17 cellular contexts compared by ENCODE assay signal in the genomic region with DNA sequence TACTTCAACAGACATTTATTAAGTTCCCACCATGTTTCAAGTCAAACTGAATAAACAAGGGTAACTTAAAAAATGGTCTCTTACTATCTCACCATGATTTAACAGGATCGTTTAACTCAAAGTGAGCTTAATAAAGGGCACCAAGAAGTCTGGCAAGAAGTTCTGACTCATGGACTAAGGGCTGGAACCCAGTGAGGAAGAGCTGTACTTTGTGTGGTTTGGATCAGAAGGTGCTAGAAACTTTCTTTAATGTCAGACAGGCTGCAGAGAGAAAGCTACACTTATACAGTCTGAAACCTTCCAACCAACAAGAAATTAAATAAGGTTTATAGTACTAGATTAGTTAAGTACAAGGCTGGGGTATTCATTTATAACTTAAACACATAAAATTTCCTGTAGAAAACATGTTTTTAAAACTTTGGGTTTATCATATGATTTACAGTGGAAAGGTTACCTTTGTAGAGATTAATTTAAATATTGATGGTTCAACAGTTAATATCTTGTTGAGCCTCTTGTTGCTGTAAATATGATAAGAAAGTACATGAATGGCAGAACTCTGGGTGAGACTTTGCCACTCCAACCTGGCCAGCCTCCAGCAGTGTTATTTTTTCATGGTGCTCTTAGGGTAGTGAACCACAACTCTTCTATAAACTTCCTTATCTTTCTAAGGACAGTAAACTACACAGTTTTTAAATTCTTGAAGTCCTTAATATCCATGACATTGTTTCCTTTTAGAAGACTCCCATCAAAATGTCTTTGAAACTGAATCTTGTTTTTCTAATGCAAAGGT.
A peak's percentile ranks its signal among the peaks of the same experiment; 100 is the strongest.
DNase-seq lines count a peak whose midpoint lies in the region; ATAC-seq and TF ChIP-seq lines count a peak whose summit lies in the region.
"Had no signal": no experiment of that assay in that cellular context is flagged by ENCODE, and none has a peak within 500 bp of the region (broad histone marks: within the 10 kb centered on the region; RNA-seq: fewer than 3 reads in every experiment).

No MANE protein-coding gene starts in this region.

- no peaks in the 10 kb centered on the region for H3K79me2 ChIP-seq in GM23248 (ENCODE audit: insufficient read depth)

- no peak overlapping the region; the same call in 1 of the 2 replicates for H3K9ac ChIP-seq in GM23248

- H3K9me3 ChIP-seq in GM23248 (ENCODE audit: low read depth) = no peaks in the 10 kb centered on the region
- H3K9me3 ChIP-seq: stomach had no signal

- TF ChIP-seq CTCF in AG10803 (conservative IDR thresholded peaks at IDR 0.05; ENCODE audit: low read length) = no peak
- no peak for TF ChIP-seq CTCF in GM13976 (IDR thresholded peaks at IDR 0.05; ENCODE audit: borderline replicate concordance, control extremely low read depth, extremely low read depth, insufficient read depth, missing control alignments)

- peak overlapping the region; percentile 76 for H3K27ac ChIP-seq in GM23248
- H3K27ac ChIP-seq: stomach had no signal

- H3K4me1 Mint-ChIP-seq in activated naive CD8-positive, alpha-beta T cell treated with anti-CD3 and anti-CD28 coated beads for 36 hours = peaks cover 62% of the 10 kb centered on the region

- H3F3A ChIP-seq in GM23248 (ENCODE audit: insufficient read depth) = peaks cover 11% of the 10 kb centered on the region; the same call in 1 of the 2 replicates

- H3K36me3 Mint-ChIP-seq in activated naive CD8-positive, alpha-beta T cell treated with anti-CD3 and anti-CD28 coated beads for 36 hours = peaks cover 70% of the 10 kb centered on the region

- no peak overlapping the region for H2AFZ ChIP-seq in GM23248

- DNase-seq in AG10803 (ENCODE audit: low read depth) = peak; percentile 27
- peak; percentile 87 for DNase-seq in GM23248
- no peak for DNase-seq in activated naive CD8-positive, alpha-beta T cell treated with anti-CD3 and anti-CD28 coated beads for 36 hours
- peak; percentile 44 for DNase-seq in mucosa of gallbladder (ENCODE audit: low spot score)
- no peak for DNase-seq in GM13976 (ENCODE audit: low spot score)
- DNase-seq in OCI-M2 (lab: John Stamatoyannopoulos, UW; ENCODE audit: unreplicated experiment) = no peak
- no peak for DNase-seq in DMS 273 treated with DMSO at 0.1 percent for 48 hours (lab: John Stamatoyannopoulos, UW)
- DNase-seq: activated CD4-positive, CD25-positive, alpha-beta regulatory T cell treated with anti-CD3 and anti-CD28 coated beads, Interleukin-2, amount 50 U/mL, for 72 hours; activated gamma-delta T cell treated with Interleukin-2 at 50 U/mL for 16 hours; C1 segment of cervical spinal cord; midbrain; NCI-H1694 treated with DMSO at 0.1 percent for 48 hours; stimulated activated CD4-positive, alpha-beta T cell treated with anti-CD3 and anti-CD28 coated beads, Interleukin-4, amount 100 ng/mL, for 4 hours; stomach had no signal

- no peaks in the 10 kb centered on the region for H3K27me3 ChIP-seq in GM23248 (replicated peaks; ENCODE audit: insufficient read depth)
- H3K27me3 ChIP-seq: stomach had no signal

- H4K20me1 ChIP-seq in GM23248 (ENCODE audit: insufficient read depth) = no peaks in the 10 kb centered on the region

- H3K4me2 ChIP-seq in GM23248 (ENCODE audit: unreplicated experiment) = peak overlapping the region; percentile 22

- H3K9me3 Mint-ChIP-seq in activated naive CD8-positive, alpha-beta T cell treated with anti-CD3 and anti-CD28 coated beads for 36 hours = peaks cover 20% of the 10 kb centered on the region
- H3K9me3 Mint-ChIP-seq: dendritic cell treated with granulocyte-macrophage colony-stimulating factor and Interleukin-4, amounts not matched to agents 40 ng/mL and 50 ng/mL, for 4 days had no signal

- no peaks in the 10 kb centered on the region for H3K27me3 Mint-ChIP-seq in activated naive CD8-positive, alpha-beta T cell treated with anti-CD3 and anti-CD28 coated beads for 36 hours
- H3K27me3 Mint-ChIP-seq: dendritic cell treated with granulocyte-macrophage colony-stimulating factor and Interleukin-4, amounts not matched to agents 40 ng/mL and 50 ng/mL, for 4 days had no signal

- H3K9me2 ChIP-seq in GM23248 (ENCODE audit: insufficient read depth) = no peaks in the 10 kb centered on the region

- peaks cover 22% of the 10 kb centered on the region for H3K4me1 ChIP-seq in GM23248 (ENCODE audit: insufficient read depth)

- no peak overlapping the region for H3K4me3 Mint-ChIP-seq in activated naive CD8-positive, alpha-beta T cell treated with anti-CD3 and anti-CD28 coated beads for 36 hours
- H3K4me3 Mint-ChIP-seq: dendritic cell treated with granulocyte-macrophage colony-stimulating factor and Interleukin-4, amounts not matched to agents 40 ng/mL and 50 ng/mL, for 4 days had no signal

- H3K4me3 ChIP-seq in AG10803 (ENCODE audit: low read length) (no peak overlapping the region), GM23248 (no peak overlapping the region)
- H3K4me3 ChIP-seq: stomach had no signal

- in situ Hi-C loops in GM23248 (cut with MboI) = no loop called here
- in situ Hi-C loops in GM13976 (cut with MboI; ENCODE audit: low sequenced_read_pairs, unreplicated experiment) = no loop called here

- H3K36me3 ChIP-seq in GM23248 (ENCODE audit: low read depth) = peaks cover 27% of the 10 kb centered on the region

- WGBS in GM23248 (ENCODE audit: low coverage in 1 of 2, low lambda C conversion rate in 2 of 2, missing lambda C conversion rate in 2 of 2), 2 experiments = 3 to 5% methylated on average over 1 of the region's 1 CpG

- no peak for ATAC-seq in HG03378 (IDR thresholded peaks at IDR 0.05; ENCODE audit: unreplicated experiment)
- ATAC-seq: SK-N-SH treated with all-trans-retinoic acid at 6 μM for 48 hours had no signal

- H3K27ac Mint-ChIP-seq in activated naive CD8-positive, alpha-beta T cell treated with anti-CD3 and anti-CD28 coated beads for 36 hours = peak overlapping the region; percentile 57
- H3K27ac Mint-ChIP-seq: dendritic cell treated with granulocyte-macrophage colony-stimulating factor and Interleukin-4, amounts not matched to agents 40 ng/mL and 50 ng/mL, for 4 days had no signal

Comparison
In these comparisons a context has a peak if more than half of its experiments do, and no peak if none do; other contexts are left out.
1. DNase-seq: peak in AG10803 (single experiment), GM23248 (single experiment) and mucosa of gallbladder (single experiment); none in activated naive CD8-positive, alpha-beta T cell treated with anti-CD3 and anti-CD28 coated beads for 36 hours (single experiment), GM13976 (single experiment), OCI-M2 (single experiment) and DMS 273 treated with DMSO at 0.1 percent for 48 hours (single experiment).